Comparison of ENCODE assay signal across 12 cellular contexts in the genomic region with DNA sequence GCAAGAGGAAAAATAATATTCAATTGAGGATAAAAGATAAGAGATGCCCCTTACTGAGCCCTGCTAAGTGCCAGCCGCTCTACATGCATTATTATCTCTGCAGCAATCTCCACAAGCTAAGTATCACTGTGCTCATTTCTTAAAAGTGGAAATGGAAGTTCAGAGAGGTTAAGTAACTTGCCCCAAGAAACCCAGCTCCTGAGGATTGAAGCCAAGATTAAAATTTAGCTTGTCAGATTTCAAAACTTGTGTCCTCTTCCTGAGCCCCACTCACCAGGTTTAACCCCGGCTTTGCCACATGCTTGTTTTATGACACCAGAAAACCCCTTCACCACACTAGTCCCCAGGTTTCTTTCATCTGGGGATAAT. TPM values are rescaled to one million over a fixed set of nuclear protein-coding genes. Genes with fewer than 3 reads are reported as not detected.
"Had no signal": no experiment of that assay in that cellular context is flagged by ENCODE, and none has a peak within 500 bp of the region (broad histone marks: within the 10 kb centered on the region; RNA-seq: fewer than 3 reads in every experiment).

No MANE protein-coding gene starts in this region.

- H3K4me2 ChIP-seq: GM23338, KMS-11 had no signal

- DNase-seq: H9, HCEC 1CT, IMR-90, Karpas-422, KBM-7 had no signal

- H3K27ac ChIP-seq: KMS-11 had no signal

- FAIRE-seq: H1, H54, HTR-8/SVneo had no signal

- H2AFZ ChIP-seq: GM23338 had no signal

- H3K9ac ChIP-seq: KMS-11 had no signal

- ATAC-seq: GM23338 had no signal

- H3K4me3 ChIP-seq: GM23338 had no signal

RNA-seq across cellular contexts. Expression of gene PAX7, which starts 11.2 kb away (rescaled TPM):
- total RNA-seq: H1, HT-29, IMR-90, LHCN-M2 had no signal
- polyA plus RNA-seq: GM23338, H1, IMR-90 had no signal
